27 cellular contexts compared by ENCODE assay signal in genomic region chr15:43273243-43273642, GRCh38. TPM values are rescaled to one million over a fixed set of nuclear protein-coding genes. Genes with fewer than 3 reads are reported as not detected.
"Had no signal": no experiment of that assay in that cellular context is flagged by ENCODE, and none has a peak within 500 bp of the region (broad histone marks: within the 10 kb centered on the region; RNA-seq: fewer than 3 reads in every experiment).

No MANE protein-coding gene starts in this region.

- H3K4me3 ChIP-seq: esophagus muscularis mucosa, prostate gland, sigmoid colon, tibial artery, upper lobe of right lung, vagina had no signal

- H3K4me1 ChIP-seq: parathyroid adenoma, sigmoid colon, tibial artery, upper lobe of right lung, vagina had no signal

- H3K9ac ChIP-seq: parathyroid adenoma had no signal

- H2AFZ ChIP-seq: parathyroid adenoma had no signal

- H3K36me3 Mint-ChIP-seq: mesothelial cell of epicardium; natural killer cell; stimulated activated memory B cell treated with anti-CD40 and anti-IgM and Interleukin-4, amounts not matched to agents 10 μg/mL and 1 μg/mL and 100 μg/mL, for 72 hours had no signal

- H3K79me2 ChIP-seq: parathyroid adenoma had no signal

- H3K27ac ChIP-seq: esophagus muscularis mucosa, parathyroid adenoma, prostate gland, sigmoid colon, tibial artery, upper lobe of right lung, vagina had no signal

- H3K9me3 Mint-ChIP-seq: dendritic cell treated with granulocyte-macrophage colony-stimulating factor and Interleukin-4, amounts not matched to agents 40 ng/mL and 50 ng/mL, for 4 days; effector memory CD8-positive, alpha-beta T cell; natural killer cell; stimulated activated memory B cell treated with anti-CD40 and anti-IgM and Interleukin-4, amounts not matched to agents 10 μg/mL and 1 μg/mL and 100 μg/mL, for 72 hours had no signal

- H3K4me3 Mint-ChIP-seq: dendritic cell treated with granulocyte-macrophage colony-stimulating factor and Interleukin-4, amounts not matched to agents 40 ng/mL and 50 ng/mL, for 4 days; effector memory CD8-positive, alpha-beta T cell; mesothelial cell of epicardium; natural killer cell; neural crest cell; stimulated activated memory B cell treated with anti-CD40 and anti-IgM and Interleukin-4, amounts not matched to agents 10 μg/mL and 1 μg/mL and 100 μg/mL, for 72 hours; stimulated activated naive CD8-positive, alpha-beta T cell treated with anti-CD3 and anti-CD28 coated beads, Interleukin-15, Interleukin-2, amounts not matched to agents 100 ng/mL and 50 ng/mL, for 24 hours had no signal

- H3K27me3 ChIP-seq: upper lobe of right lung, vagina had no signal

- H3K4me1 Mint-ChIP-seq: mesothelial cell of epicardium had no signal

- ATAC-seq: effector memory CD8-positive, alpha-beta T cell; natural killer cell; stimulated activated memory B cell treated with anti-CD40 and anti-IgM and Interleukin-4, amounts not matched to agents 10 μg/mL and 1 μg/mL and 100 μg/mL, for 72 hours; upper lobe of right lung had no signal

- H3K27me3 Mint-ChIP-seq: stimulated activated memory B cell treated with anti-CD40 and anti-IgM and Interleukin-4, amounts not matched to agents 10 μg/mL and 1 μg/mL and 100 μg/mL, for 72 hours had no signal

- H3K9me3 ChIP-seq: prostate gland, upper lobe of right lung had no signal

- H3K36me3 ChIP-seq: esophagus muscularis mucosa, prostate gland, sigmoid colon, tibial artery, upper lobe of right lung, vagina had no signal

- DNase-seq: effector memory CD8-positive, alpha-beta T cell; kidney; left cardiac atrium; mammary epithelial cell; natural killer cell; occipital lobe; retina; sigmoid colon; small intestine; stimulated activated CD4-positive, alpha-beta T cell treated with anti-CD3 and anti-CD28 coated beads, Interleukin-2, amount 100 ng/mL, for 48 hours; stimulated activated CD8-positive, alpha-beta memory T cell treated with anti-CD3 and anti-CD28 coated beads, Interleukin-4, amount 100 ng/mL, for 48 hours; tibial artery; upper lobe of right lung had no signal

- H3K27ac Mint-ChIP-seq: dendritic cell treated with granulocyte-macrophage colony-stimulating factor and Interleukin-4, amounts not matched to agents 40 ng/mL and 50 ng/mL, for 4 days; effector memory CD8-positive, alpha-beta T cell; mesothelial cell of epicardium; natural killer cell; stimulated activated memory B cell treated with anti-CD40 and anti-IgM and Interleukin-4, amounts not matched to agents 10 μg/mL and 1 μg/mL and 100 μg/mL, for 72 hours; stimulated activated naive CD8-positive, alpha-beta T cell treated with anti-CD3 and anti-CD28 coated beads, Interleukin-15, Interleukin-2, amounts not matched to agents 100 ng/mL and 50 ng/mL, for 24 hours had no signal

RNA-seq across cellular contexts. Expression of gene TGM5, which starts 6.5 kb away (rescaled TPM):
- total RNA-seq: fibroblast of villous mesenchyme, kidney, left cardiac atrium, mesothelial cell of epicardium, myocyte, natural killer cell, neural crest cell, occipital lobe, temporal lobe, upper lobe of right lung had no signal
- polyA plus RNA-seq: mammary epithelial cell, sigmoid colon had no signal

RNA-seq across cellular contexts. Expression of gene TGM7, which starts 28.8 kb away (rescaled TPM):
- total RNA-seq: esophagus muscularis mucosa, fibroblast of villous mesenchyme, kidney, left cardiac atrium, lower leg skin, mammary epithelial cell, mesothelial cell of epicardium, mucosa of gallbladder, myocyte, natural killer cell, neural crest cell, occipital lobe, sigmoid colon, temporal lobe, upper lobe of right lung, vagina had no signal
- polyA plus RNA-seq: mammary epithelial cell, sigmoid colon, small intestine had no signal

RNA-seq across cellular contexts. Expression of gene EPB42, which starts 52.4 kb away (rescaled TPM):
- total RNA-seq: fibroblast of villous mesenchyme, kidney, mammary epithelial cell, myocyte, natural killer cell, neural crest cell, sigmoid colon, upper lobe of right lung, vagina had no signal
- polyA plus RNA-seq: mammary epithelial cell, small intestine had no signal
